In genomic region chr1:91553196-91553595, GRCh38 we compare ENCODE assay signal across 8 cellular contexts. TPM values are rescaled to one million over a fixed set of nuclear protein-coding genes. Genes with fewer than 3 reads are reported as not detected.
DNase-seq lines count a peak whose midpoint lies in the region; ATAC-seq and TF ChIP-seq lines count a peak whose summit lies in the region.

No MANE protein-coding gene starts in this region.

- peaks cover 3% of the 10 kb centered on the region for H3K36me3 Mint-ChIP-seq in activated naive CD8-positive, alpha-beta T cell
- peaks cover 2% of the 10 kb centered on the region for H3K36me3 Mint-ChIP-seq in activated naive CD8-positive, alpha-beta T cell treated with anti-CD3 and anti-CD28 coated beads for 36 hours
- H3K36me3 Mint-ChIP-seq in CD14-positive monocyte = no peaks in the 10 kb centered on the region

- H3K4me3 ChIP-seq in brain microvascular endothelial cell (ENCODE audit: low read depth, low read length) (no peak overlapping the region), upper lobe of left lung (no peak overlapping the region)

- in situ Hi-C loops in brain microvascular endothelial cell (cut with HindIII; ENCODE audit: low pct_ligation_motif_present, low sequenced_read_pairs) = no loop called here

- H3K4me1 ChIP-seq in upper lobe of left lung = peaks cover 9 to 45% (median 33%) of the 10 kb centered on the region in 4 donors

- no peak for TF ChIP-seq POLR2A in upper lobe of left lung (IDR thresholded peaks at IDR 0.05)

- no peak for TF ChIP-seq EP300 in upper lobe of left lung (IDR thresholded peaks at IDR 0.05)

- H3K27ac Mint-ChIP-seq in activated naive CD8-positive, alpha-beta T cell = peak overlapping the region; percentile 41
- H3K27ac Mint-ChIP-seq in activated naive CD8-positive, alpha-beta T cell treated with anti-CD3 and anti-CD28 coated beads for 36 hours = no peak overlapping the region
- H3K27ac Mint-ChIP-seq in CD14-positive monocyte = no peak overlapping the region

- intact Hi-C loops in CD14-positive monocyte (cut with micrococcal nuclease) = no loop called here

- WGBS in upper lobe of left lung, 2 donors = 62 to 73% methylated on average over 3 of the region's 3 CpGs

- H3K27me3 ChIP-seq in brain microvascular endothelial cell (replicated peaks) = no peaks in the 10 kb centered on the region
- H3K27me3 ChIP-seq in upper lobe of left lung = no peaks in the 10 kb centered on the region

- no peak for TF ChIP-seq CTCF in brain microvascular endothelial cell (IDR thresholded peaks at IDR 0.05; ENCODE audit: low read depth, low read length, missing control alignments)
- no peak for TF ChIP-seq CTCF in upper lobe of left lung (IDR thresholded peaks at IDR 0.05)
- no peak for TF ChIP-seq CTCF in CD14-positive monocyte (IDR thresholded peaks at IDR 0.05)

- ATAC-seq in upper lobe of left lung (ENCODE audit: low FRiP score in 2 of 2) = peak in 1 of 2 donors; percentile 87
- no peak for ATAC-seq in HG03045 (IDR thresholded peaks at IDR 0.05; ENCODE audit: unreplicated experiment)

- no peaks in the 10 kb centered on the region for H3K9me3 ChIP-seq in upper lobe of left lung

- peaks cover 86% of the 10 kb centered on the region for H3K4me1 Mint-ChIP-seq in activated naive CD8-positive, alpha-beta T cell (ENCODE audit: low read depth)
- H3K4me1 Mint-ChIP-seq in activated naive CD8-positive, alpha-beta T cell treated with anti-CD3 and anti-CD28 coated beads for 36 hours = peaks cover 62% of the 10 kb centered on the region
- H3K4me1 Mint-ChIP-seq in CD14-positive monocyte = peaks cover 22% of the 10 kb centered on the region

- no peak for DNase-seq in activated naive CD8-positive, alpha-beta T cell treated with anti-CD3 and anti-CD28 coated beads for 36 hours
- DNase-seq in brain microvascular endothelial cell (peak; percentile 30), kidney tubule cell (ENCODE audit: low spot score) (peak; percentile 37), upper lobe of left lung (peak in 1 of 2 donors; percentile 36), CD14-positive monocyte (ENCODE audit: low spot score) (no peak), DMS53 treated with DMSO at 0.1 percent for 48 hours (lab: John Stamatoyannopoulos, UW; ENCODE audit: unreplicated experiment) (no peak)

- no peaks in the 10 kb centered on the region for H3K36me3 ChIP-seq in brain microvascular endothelial cell (replicated peaks)
- no peaks in the 10 kb centered on the region for H3K36me3 ChIP-seq in upper lobe of left lung

- no peak overlapping the region for H3K4me3 Mint-ChIP-seq in activated naive CD8-positive, alpha-beta T cell
- no peak overlapping the region for H3K4me3 Mint-ChIP-seq in activated naive CD8-positive, alpha-beta T cell treated with anti-CD3 and anti-CD28 coated beads for 36 hours
- H3K4me3 Mint-ChIP-seq in CD14-positive monocyte = no peak overlapping the region

- H3K27me3 Mint-ChIP-seq in activated naive CD8-positive, alpha-beta T cell = no peaks in the 10 kb centered on the region
- H3K27me3 Mint-ChIP-seq in activated naive CD8-positive, alpha-beta T cell treated with anti-CD3 and anti-CD28 coated beads for 36 hours = no peaks in the 10 kb centered on the region
- peaks cover 0 to 7% (median 1%) of the 10 kb centered on the region in 3 donors for H3K27me3 Mint-ChIP-seq in CD14-positive monocyte (ENCODE audit: low read depth in 3 of 3)

- no peaks in the 10 kb centered on the region for H3K9me3 Mint-ChIP-seq in activated naive CD8-positive, alpha-beta T cell (ENCODE audit: low read depth)
- peaks cover 2% of the 10 kb centered on the region for H3K9me3 Mint-ChIP-seq in activated naive CD8-positive, alpha-beta T cell treated with anti-CD3 and anti-CD28 coated beads for 36 hours
- H3K9me3 Mint-ChIP-seq in CD14-positive monocyte = peaks cover 0 to 3% (median 2%) of the 10 kb centered on the region in 7 donors

- H3K27ac ChIP-seq in brain microvascular endothelial cell = no peak overlapping the region
- H3K27ac ChIP-seq in upper lobe of left lung = peak overlapping the region in 3 of 4 donors; percentile 13 to 36 (median 20)

RNA-seq across cellular contexts. Expression of gene CDC7, which starts 52.5 kb away (rescaled TPM):
- total RNA-seq in activated naive CD8-positive, alpha-beta T cell treated with anti-CD3 and anti-CD28 coated beads for 36 hours = 10 to 100 TPM; 25.7 to 26.0 TPM
- total RNA-seq in upper lobe of left lung = 1 to 10 TPM; 1.6 to 6.2 (median 2.6) TPM
- polyA plus RNA-seq in CD14-positive monocyte = 1 to 10 TPM; 1.5 TPM

Comparison
In these comparisons a context has a peak if more than half of its experiments do, and no peak if none do; other contexts are left out.
1. DNase-seq: peak in brain microvascular endothelial cell (single experiment) and kidney tubule cell (single experiment); none in activated naive CD8-positive, alpha-beta T cell treated with anti-CD3 and anti-CD28 coated beads for 36 hours (single experiment), CD14-positive monocyte (single experiment) and DMS53 treated with DMSO at 0.1 percent for 48 hours (single experiment).